12 cellular contexts compared by ENCODE assay signal in genomic region chr6:96304997-96305396, GRCh38.
DNase-seq lines count a peak whose midpoint lies in the region; ATAC-seq, FAIRE-seq and TF ChIP-seq lines count a peak whose summit lies in the region.
"Had no signal": no experiment of that assay in that cellular context is flagged by ENCODE, and none has a peak within 500 bp of the region (broad histone marks: within the 10 kb centered on the region; RNA-seq: fewer than 3 reads in every experiment).

No MANE protein-coding gene starts in this region.

- no peak for TF ChIP-seq RAD21 in A549 (conservative IDR thresholded peaks at IDR 0.05 in 1 of 2, IDR thresholded peaks at IDR 0.05 in 1 of 2)

- H3K4me1 Mint-ChIP-seq in mesothelial cell of epicardium: peaks cover 33% of the 10 kb centered on the region
- H3K4me1 Mint-ChIP-seq: B cell had no signal

- no peak for FAIRE-seq in A549 (lab: Jason Lieb, UNC)

- no peak for TF ChIP-seq EP300 in A549 (IDR thresholded peaks at IDR 0.05)

- H3K9me3 ChIP-seq in A549: no peaks in the 10 kb centered on the region
- no peaks in the 10 kb centered on the region for H3K9me3 ChIP-seq in body of pancreas
- H3K9me3 ChIP-seq: ovary had no signal

- 0% methylated on average over 2 of the region's 2 CpGs for WGBS in A549 (ENCODE audit: missing lambda C conversion rate)
- 20 to 22% methylated on average over 2 of the region's 2 CpGs for WGBS in body of pancreas, 2 donors

- H3K9me3 Mint-ChIP-seq in mesothelial cell of epicardium: peaks cover 23% of the 10 kb centered on the region

- ATAC-seq in A549 (no peak), GM18868 (IDR thresholded peaks at IDR 0.05; ENCODE audit: unreplicated experiment) (peak; percentile 99), HG02571 (IDR thresholded peaks at IDR 0.05; ENCODE audit: unreplicated experiment) (peak; percentile 93), HG03439 (IDR thresholded peaks at IDR 0.05; ENCODE audit: unreplicated experiment) (peak; percentile 98), body of pancreas (no peak)

- no peaks in the 10 kb centered on the region for H3K36me3 Mint-ChIP-seq in mesothelial cell of epicardium

- no peak overlapping the region for H3K4me3 Mint-ChIP-seq in mesothelial cell of epicardium
- H3K4me3 Mint-ChIP-seq: B cell had no signal

- POLR2A ChIA-PET in A549 (lab: Yijun Ruan, JAX): no interaction called here

- H3K27ac ChIP-seq in A549: no peak overlapping the region
- no peak overlapping the region for H3K27ac ChIP-seq in body of pancreas
- H3K27ac ChIP-seq: ovary had no signal

- no peak overlapping the region for H3K27ac Mint-ChIP-seq in mesothelial cell of epicardium
- H3K27ac Mint-ChIP-seq: B cell had no signal

- H3K4me3 ChIP-seq in A549 (no peak overlapping the region), body of pancreas (no peak overlapping the region)
- H3K4me3 ChIP-seq: ovary had no signal

- H3K4me1 ChIP-seq in A549: no peaks in the 10 kb centered on the region
- H3K4me1 ChIP-seq in body of pancreas: no peaks in the 10 kb centered on the region

- no peak for TF ChIP-seq POLR2A in A549 (IDR thresholded peaks at IDR 0.05; ENCODE audit: low read length)
- TF ChIP-seq POLR2A in body of pancreas (IDR thresholded peaks at IDR 0.05): no peak

- TF ChIP-seq CTCF in A549 (IDR thresholded peaks at IDR 0.05) (no peak), body of pancreas (IDR thresholded peaks at IDR 0.05) (no peak), mesothelial cell of epicardium (IDR thresholded peaks at IDR 0.05; ENCODE audit: unreplicated experiment) (no peak)

- intact Hi-C loops in body of pancreas (cut with DNase I): no loop called here

- H3K4me2 ChIP-seq in A549: no peak overlapping the region

- no peaks in the 10 kb centered on the region for H3K36me3 ChIP-seq in body of pancreas (replicated peaks in 1 of 2; ENCODE audit: insufficient read depth in 1 of 2, low read depth in 2 of 2)
- H3K36me3 ChIP-seq: ovary had no signal

- H3K27me3 Mint-ChIP-seq in mesothelial cell of epicardium (ENCODE audit: low read depth): no peaks in the 10 kb centered on the region
- H3K27me3 Mint-ChIP-seq: B cell had no signal

- CTCF ChIA-PET in A549 (lab: Yijun Ruan, JAX): interaction anchor here (0.7 kb wide), 1 partner anchor 11 kb away, joined by 3 read pairs; no protein-coding TSS in a partner anchor

- DNase-seq in A549 (ENCODE audit: low read depth in 1 of 2, low spot score in 1 of 2) (no peak), NOMO-1 treated with dmso at 0.1 percent for 144 hours (lab: John Stamatoyannopoulos, UW; ENCODE audit: unreplicated experiment) (no peak), NCI-H1048 (lab: John Stamatoyannopoulos, UW) (no peak), body of pancreas (no peak), mesothelial cell of epicardium (ENCODE audit: low spot score in 2 of 2, unreplicated experiment in 2 of 2) (no peak)
- DNase-seq: anterior cingulate cortex, erythroblast, ovary had no signal

- H3K27me3 ChIP-seq in body of pancreas: no peaks in the 10 kb centered on the region
- H3K27me3 ChIP-seq: ovary had no signal

TF ChIP-seq in A549, 52 proteins besides CTCF, POLR2A, EP300 and RAD21:
- TF ChIP-seq FOSL2 (IDR thresholded peaks at IDR 0.05) (no peak), FOSL2 (CRISPR knock-in tag; IDR thresholded peaks at IDR 0.05) (0 out of 2 replicates have a peak, but pooled peaks have one; percentile 5), MAFK (IDR thresholded peaks at IDR 0.05; ENCODE audit: partially characterized antibody) (no peak)

Comparison
In these comparisons a context has a peak if more than half of its experiments do, and no peak if none do; other contexts are left out.
1. ATAC-seq: peak in GM18868 (single experiment), HG02571 (single experiment) and HG03439 (single experiment); none in A549 (0 of 2) and body of pancreas (single experiment).